ENCODE assay signal across 17 cellular contexts in the genomic region with DNA sequence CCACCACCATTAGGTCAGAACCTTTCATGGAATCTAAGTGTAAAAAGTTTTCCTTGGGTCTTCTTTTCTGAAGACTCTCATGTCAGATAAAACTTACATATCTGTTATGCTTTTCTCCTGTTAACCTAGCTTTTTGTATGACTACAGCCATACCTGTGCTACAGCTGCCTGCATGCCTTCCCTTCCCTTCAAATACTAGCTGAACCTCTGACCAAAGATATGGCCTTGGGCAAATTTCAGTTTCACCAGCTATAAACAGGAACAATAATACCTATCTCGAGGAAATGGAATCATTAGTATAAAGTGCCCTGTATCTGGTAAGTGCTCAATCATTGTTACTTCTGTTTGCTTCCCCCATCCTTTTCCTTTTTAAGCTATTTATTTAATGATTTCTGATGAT. TPM values are rescaled to one million over a fixed set of nuclear protein-coding genes. Genes with fewer than 3 reads are reported as not detected.
DNase-seq lines count a peak whose midpoint lies in the region; ATAC-seq and TF ChIP-seq lines count a peak whose summit lies in the region.
"Had no signal": no experiment of that assay in that cellular context is flagged by ENCODE, and none has a peak within 500 bp of the region (broad histone marks: within the 10 kb centered on the region; RNA-seq: fewer than 3 reads in every experiment).

No MANE protein-coding gene starts in this region.

- POLR2A ChIA-PET in Caco-2 (lab: Charles Lee) (no interaction called here), T-cell (lab: Charles Lee) (no interaction called here)

- H3K4me1 ChIP-seq in Caco-2 (peaks cover 61% of the 10 kb centered on the region), parathyroid adenoma (peaks cover 15% of the 10 kb centered on the region)
- H3K4me1 ChIP-seq: Peyer's patch had no signal

- H3K27me3 Mint-ChIP-seq in Caco-2 (ENCODE audit: insufficient read depth, unreplicated experiment), result no peaks in the 10 kb centered on the region
- H3K27me3 Mint-ChIP-seq in T-cell, result no peaks in the 10 kb centered on the region

- peak; percentile 8 for DNase-seq in NCI-H1105 treated with DMSO at 0.1 percent for 48 hours (lab: John Stamatoyannopoulos, UW)
- no peak for DNase-seq in NCI-H1105 (lab: John Stamatoyannopoulos, UW)
- no peak for DNase-seq in Caco-2
- no peak for DNase-seq in T-cell
- DNase-seq in stimulated activated CD4-positive, alpha-beta T cell treated with anti-CD3 and anti-CD28 coated beads, Interleukin-4, amount 100 ng/mL, for 1 hour, result no peak
- DNase-seq in NCI-H187 (lab: John Stamatoyannopoulos, UW), result no peak
- no peak for DNase-seq in HuH-7.5 (ENCODE audit: low spot score)
- DNase-seq: 8988T, GF-D8, NCI-H1694 treated with DMSO at 0.1 percent for 48 hours, NCI-H446 treated with DMSO at 0.1 percent for 48 hours, NCI-H82, Peyer's patch, Right ventricle myocardium superior had no signal

- H3K4me3 ChIP-seq in Caco-2 (ENCODE audit: low read depth, low read length), result no peak overlapping the region
- no peak overlapping the region for H3K4me3 ChIP-seq in parathyroid adenoma (ENCODE audit: low read depth, low read length)
- H3K4me3 ChIP-seq: HAP-1, Peyer's patch, SK-N-MC had no signal

- H3K27me3 ChIP-seq in Caco-2 (replicated peaks; ENCODE audit: control insufficient read depth, insufficient read depth, low read length) (no peaks in the 10 kb centered on the region), parathyroid adenoma (ENCODE audit: control insufficient read depth, insufficient read depth, low read length) (no peaks in the 10 kb centered on the region)
- H3K27me3 ChIP-seq: Peyer's patch had no signal

- H3K9me3 ChIP-seq in Caco-2 (no peaks in the 10 kb centered on the region), parathyroid adenoma (ENCODE audit: control insufficient read depth, low read length) (no peaks in the 10 kb centered on the region)
- H3K9me3 ChIP-seq: HAP-1, Peyer's patch had no signal

- peaks cover 72% of the 10 kb centered on the region for H3K36me3 Mint-ChIP-seq in Caco-2 (ENCODE audit: insufficient read depth, unreplicated experiment)
- peaks cover 47% of the 10 kb centered on the region for H3K36me3 Mint-ChIP-seq in T-cell

- H3K36me3 ChIP-seq in Caco-2 (ENCODE audit: control insufficient read depth, insufficient read depth, low read length), result 0 out of 2 replicates have a peak, but pooled peaks cover 1% of the 10 kb centered on the region
- H3K36me3 ChIP-seq in parathyroid adenoma (ENCODE audit: control insufficient read depth, insufficient read depth, low read length), result no peaks in the 10 kb centered on the region

- no TSS peak for BruUV-seq in Caco-2 (replicated peaks; lab: Mats Ljungman, UMichigan)

- H3K9me3 Mint-ChIP-seq in Caco-2 (ENCODE audit: unreplicated experiment) (no peaks in the 10 kb centered on the region), T-cell (no peaks in the 10 kb centered on the region)

- H3K4me2 ChIP-seq in parathyroid adenoma (ENCODE audit: low read length), result no peak overlapping the region

- CTCF ChIA-PET in Caco-2 (lab: Charles Lee) (no interaction called here), T-cell (lab: Charles Lee) (interaction anchor here (0.6 to 1.6 kb wide), 7 partner anchors 12 to 125 kb away, joined by 3 to 7 read pairs (median 5); no protein-coding TSS in a partner anchor)

- peak overlapping the region; percentile 17 for H3K27ac ChIP-seq in parathyroid adenoma
- H3K27ac ChIP-seq: Peyer's patch, SK-N-MC had no signal

- H3K4me1 Mint-ChIP-seq in Caco-2 (ENCODE audit: low read depth, unreplicated experiment) (peaks cover 62% of the 10 kb centered on the region), T-cell (peaks cover 11 to 63% (median 22%) of the 10 kb centered on the region in 3 donors)

- no peak overlapping the region for H2AFZ ChIP-seq in parathyroid adenoma

- H3K4me3 Mint-ChIP-seq in Caco-2 (ENCODE audit: unreplicated experiment), result no peak overlapping the region
- no peak overlapping the region for H3K4me3 Mint-ChIP-seq in T-cell

- ATAC-seq in T-cell (replicated peaks in 1 of 4), result no peak

- peaks cover 4% of the 10 kb centered on the region for H3K79me2 ChIP-seq in parathyroid adenoma

- no peak overlapping the region for H3K9ac ChIP-seq in parathyroid adenoma

- intact Hi-C loops in Caco-2 (cut with micrococcal nuclease; ENCODE audit: unreplicated experiment), result loop anchor here (5.0 kb wide), 1 partner anchor 280 kb away; no protein-coding TSS in a partner anchor

- H3K27ac Mint-ChIP-seq in Caco-2 (ENCODE audit: unreplicated experiment) (peak overlapping the region; percentile 88), T-cell (peak overlapping the region; percentile 68 to 76)

- TF ChIP-seq CTCF in Caco-2 (IDR thresholded peaks at IDR 0.05; ENCODE audit: insufficient read depth in 1 of 2, low read depth in 1 of 2, low read length in 1 of 2, severe bottlenecking in 1 of 2, unreplicated experiment in 1 of 2) (no peak), parathyroid adenoma (IDR thresholded peaks at IDR 0.05) (no peak)

RNA-seq across cellular contexts. Expression of a gene that starts 25.0 kb away (rescaled TPM):
- total RNA-seq in Caco-2 (2022) (307 and 324 TPM in 2 replicates), T-cell (10 to 100 TPM; 28.2 to 46.2 (median 31.3) TPM)

RNA-seq across cellular contexts. Expression of a gene that starts 25.0 kb away (rescaled TPM):
- total RNA-seq in Caco-2 (2022) (20.0 and 22.5 TPM in 2 replicates), T-cell (10 to 100 TPM in 2 of 5 donors, 1 to 10 TPM in 3; 8.0 to 11.2 (median 9.8) TPM)

RNA-seq across cellular contexts. Expression of a gene that starts 41.9 kb away (rescaled TPM):
- total RNA-seq in Caco-2 (2022) (144 and 151 TPM in 2 replicates), T-cell (10 to 100 TPM; 27.8 to 65.7 (median 52.4) TPM)
